ENCODE assay signal across 18 cellular contexts in the genomic region with DNA sequence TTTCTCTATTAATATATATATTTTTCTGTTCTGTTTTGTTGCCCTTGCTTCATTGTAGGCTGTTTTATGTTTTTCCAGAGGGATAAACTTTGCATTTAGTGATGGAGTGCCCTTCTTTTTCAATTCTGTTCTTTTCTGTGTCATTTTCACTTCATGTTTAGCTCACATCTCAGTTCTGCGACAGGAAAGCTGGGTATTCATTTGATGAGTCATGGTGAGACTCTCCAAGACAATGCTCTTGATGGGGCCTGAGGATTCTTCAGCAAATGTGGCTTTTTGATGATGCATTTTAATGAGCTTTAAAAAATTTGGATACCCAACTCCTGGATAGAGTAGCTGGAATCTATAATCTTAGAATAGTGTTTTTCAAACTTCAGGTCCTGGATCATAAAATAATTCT. TPM values are rescaled to one million over a fixed set of nuclear protein-coding genes. Genes with fewer than 3 reads are reported as not detected.
DNase-seq lines count a peak whose midpoint lies in the region; ATAC-seq lines count a peak whose summit lies in the region.
"Had no signal": no experiment of that assay in that cellular context is flagged by ENCODE, and none has a peak within 500 bp of the region (broad histone marks: within the 10 kb centered on the region; RNA-seq: fewer than 3 reads in every experiment).

No MANE protein-coding gene starts in this region.

- H3K9me3 ChIP-seq in NT2/D1 (ENCODE audit: insufficient read depth, low read length), result no peaks in the 10 kb centered on the region
- H3K9me3 ChIP-seq: esophagus squamous epithelium, right atrium auricular region had no signal

- DNase-seq in EH (ENCODE audit: low read depth) (peak; percentile 89), NT2/D1 (ENCODE audit: low read depth, low spot score) (peak; percentile 22), dermis blood vessel endothelial cell (peak; percentile 70), non-pigmented ciliary epithelial cell (ENCODE audit: low read depth) (peak; percentile 37), DMS153 (lab: John Stamatoyannopoulos, UW) (no peak), NCI-H187 treated with DMSO at 0.1 percent for 48 hours (lab: John Stamatoyannopoulos, UW) (no peak), GM19240 (ENCODE audit: insufficient read length, low spot score) (no peak)
- DNase-seq: activated CD8-positive, alpha-beta T cell treated with anti-CD3 and anti-CD28 coated beads for 36 hours; activated naive CD4-positive, alpha-beta T cell; CD8-positive, alpha-beta memory T cell; esophagus squamous epithelium; Kasumi-1; NCI-H2171 treated with DMSO at 0.1 percent for 48 hours; stimulated activated naive CD8-positive, alpha-beta T cell treated with anti-CD3 and anti-CD28 coated beads, Interleukin-15, amount 100 ng/mL, for 72 hours; T-helper 9 cell had no signal

- H3K4me1 ChIP-seq in NT2/D1 (ENCODE audit: insufficient read depth, insufficient read length), result no peaks in the 10 kb centered on the region

- H3K4me3 ChIP-seq in NT2/D1 (ENCODE audit: insufficient read length, low read depth), result no peak overlapping the region
- H3K4me3 ChIP-seq: esophagus squamous epithelium, right atrium auricular region had no signal

- H3K9ac ChIP-seq in NT2/D1 (ENCODE audit: insufficient read length, low read depth), result no peak overlapping the region

- no peaks in the 10 kb centered on the region for H3K36me3 ChIP-seq in NT2/D1 (ENCODE audit: insufficient read depth, insufficient read length, low read length)
- H3K36me3 ChIP-seq: esophagus squamous epithelium, right atrium auricular region had no signal

- no peak for ATAC-seq in GM21423 (IDR thresholded peaks at IDR 0.05; ENCODE audit: unreplicated experiment)
- ATAC-seq: activated CD8-positive, alpha-beta T cell treated with anti-CD3 and anti-CD28 coated beads for 36 hours; stimulated activated naive CD8-positive, alpha-beta T cell treated with anti-CD3 and anti-CD28 coated beads, Interleukin-15, amount 100 ng/mL, for 72 hours had no signal

- no peaks in the 10 kb centered on the region for H3K27me3 ChIP-seq in NT2/D1 (ENCODE audit: insufficient read depth, insufficient read length)
- H3K27me3 ChIP-seq: esophagus squamous epithelium, right atrium auricular region had no signal

RNA-seq across cellular contexts. Expression of a gene that starts 56.5 kb away (rescaled TPM):
- total RNA-seq in dermis blood vessel endothelial cell, result not detected in 2 replicates
- total RNA-seq: activated CD8-positive, alpha-beta T cell treated with anti-CD3 and anti-CD28 coated beads for 36 hours; CD8-positive, alpha-beta memory T cell; cerebellum; esophagus squamous epithelium; right atrium auricular region had no signal

Comparison
In these comparisons a context has a peak if more than half of its experiments do, and no peak if none do; other contexts are left out.
1. DNase-seq: peak in EH (single experiment), NT2/D1 (single experiment), dermis blood vessel endothelial cell (single experiment) and non-pigmented ciliary epithelial cell (single experiment); none in DMS153 (single experiment), NCI-H187 treated with DMSO at 0.1 percent for 48 hours (single experiment) and GM19240 (single experiment).